16 cellular contexts compared by ENCODE assay signal in the genomic region with DNA sequence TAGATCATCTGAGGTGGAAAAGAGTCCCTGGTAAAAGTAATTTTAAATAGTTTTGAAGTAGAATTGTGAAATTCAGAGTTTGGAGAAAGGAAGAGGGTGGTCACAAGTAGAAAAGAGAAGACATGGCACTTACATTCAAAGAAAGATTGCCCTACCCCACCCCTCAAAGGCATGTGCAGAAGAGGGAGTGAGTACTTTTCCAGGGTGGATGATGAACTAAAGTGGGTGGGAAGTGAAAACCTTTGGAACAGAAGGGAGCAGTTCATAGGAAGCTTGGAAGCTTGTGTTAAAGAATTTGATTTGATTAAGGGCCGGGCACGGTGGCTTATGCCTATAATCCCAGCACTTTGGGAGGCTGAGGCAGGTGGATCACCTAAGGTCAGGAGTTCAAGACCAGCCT. TPM values are rescaled to one million over a fixed set of nuclear protein-coding genes. Genes with fewer than 3 reads are reported as not detected.
A peak's percentile ranks its signal among the peaks of the same experiment; 100 is the strongest.
DNase-seq lines count a peak whose midpoint lies in the region; ATAC-seq, FAIRE-seq and TF ChIP-seq lines count a peak whose summit lies in the region.
"Had no signal": no experiment of that assay in that cellular context is flagged by ENCODE, and none has a peak within 500 bp of the region (broad histone marks: within the 10 kb centered on the region; RNA-seq: fewer than 3 reads in every experiment).

No MANE protein-coding gene starts in this region.

- no peak overlapping the region for H3K27ac ChIP-seq in CD4-positive, alpha-beta memory T cell (ENCODE audit: low read depth, low read length)
- H3K27ac ChIP-seq in colonic mucosa, result peak overlapping the region; percentile 56
- H3K27ac ChIP-seq in naive thymus-derived CD4-positive, alpha-beta T cell (ENCODE audit: low read depth, low read length), result no peak overlapping the region
- H3K27ac ChIP-seq: ovary had no signal

- peaks cover 0 to 6% of the 10 kb centered on the region in 2 donors for H3K36me3 Mint-ChIP-seq in CD4-positive, alpha-beta memory T cell
- peaks cover 0 to 10% (median 5%) of the 10 kb centered on the region in 5 donors for H3K36me3 Mint-ChIP-seq in naive thymus-derived CD4-positive, alpha-beta T cell

- no peaks in the 10 kb centered on the region for H3K27me3 Mint-ChIP-seq in CD4-positive, alpha-beta memory T cell
- H3K27me3 Mint-ChIP-seq in naive thymus-derived CD4-positive, alpha-beta T cell, result no peaks in the 10 kb centered on the region
- H3K27me3 Mint-ChIP-seq: central memory CD8-positive, alpha-beta T cell had no signal

- no peaks in the 10 kb centered on the region for H3K27me3 ChIP-seq in CD4-positive, alpha-beta memory T cell (ENCODE audit: insufficient read depth, low read length)
- H3K27me3 ChIP-seq in colonic mucosa, result no peaks in the 10 kb centered on the region
- no peaks in the 10 kb centered on the region for H3K27me3 ChIP-seq in naive thymus-derived CD4-positive, alpha-beta T cell (ENCODE audit: control insufficient read depth in 2 of 2, insufficient read depth in 2 of 2, low read length in 2 of 2)
- H3K27me3 ChIP-seq: ovary had no signal

- TF ChIP-seq CTCF in colonic mucosa (IDR thresholded peaks at IDR 0.05), result no peak

- H3K4me3 Mint-ChIP-seq in CD4-positive, alpha-beta memory T cell, result peak overlapping the region in 4 of 8 donors; percentile 7 to 49 (median 38)
- H3K4me3 Mint-ChIP-seq in naive thymus-derived CD4-positive, alpha-beta T cell, result peak overlapping the region in 3 of 10 donors; percentile 42 to 59 (median 47)
- H3K4me3 Mint-ChIP-seq: central memory CD8-positive, alpha-beta T cell had no signal

- intact Hi-C loops in CD4-positive, alpha-beta memory T cell (cut with micrococcal nuclease), result loop anchor here (2.0 kb wide), 1 partner anchor 14 kb away; no protein-coding TSS in a partner anchor
- intact Hi-C loops in colonic mucosa (cut with DNase I), result no loop called here
- intact Hi-C loops in naive thymus-derived CD4-positive, alpha-beta T cell (cut with micrococcal nuclease), result no loop called here

- peak overlapping the region in 1 of 2 donors; percentile 9 for H3K9ac ChIP-seq in colonic mucosa (ENCODE audit: low read depth in 2 of 2, low read length in 2 of 2)

- peak overlapping the region; percentile 37 to 90 (median 80) for H3K27ac Mint-ChIP-seq in CD4-positive, alpha-beta memory T cell
- peak overlapping the region; percentile 5 to 91 (median 78) for H3K27ac Mint-ChIP-seq in naive thymus-derived CD4-positive, alpha-beta T cell

- CTCF ChIA-PET in CD4-positive, alpha-beta memory T cell (lab: Charles Lee; ENCODE audit: partially characterized antibody), result interaction anchor here (0.6 to 6.0 kb wide), 19 partner anchors 10 to 159 kb away, joined by 3 to 40 read pairs (median 5); a partner anchor contains a TSS
- CTCF ChIA-PET in naive thymus-derived CD4-positive, alpha-beta T cell (lab: Charles Lee), result interaction anchor here (0.8 to 3.6 kb wide), 10 partner anchors 10 to 159 kb away, joined by 3 to 22 read pairs (median 6); a partner anchor contains a TSS

- H3K4me1 Mint-ChIP-seq in CD4-positive, alpha-beta memory T cell, result peaks cover 26 to 55% (median 41%) of the 10 kb centered on the region in 4 donors
- peaks cover 32 to 65% (median 50%) of the 10 kb centered on the region in 7 donors for H3K4me1 Mint-ChIP-seq in naive thymus-derived CD4-positive, alpha-beta T cell

- peaks cover 0 to 1% (median 0%) of the 10 kb centered on the region in 8 donors for H3K9me3 Mint-ChIP-seq in CD4-positive, alpha-beta memory T cell
- no peaks in the 10 kb centered on the region for H3K9me3 Mint-ChIP-seq in naive thymus-derived CD4-positive, alpha-beta T cell
- H3K9me3 Mint-ChIP-seq: activated T-cell treated with anti-CD3 and anti-CD28 coated beads, Interleukin-2, amount 50 U/mL, for 4 hours; central memory CD8-positive, alpha-beta T cell had no signal

- H3K9me3 ChIP-seq in CD4-positive, alpha-beta memory T cell (ENCODE audit: control insufficient read depth in 1 of 2, low read length in 2 of 2), result no peaks in the 10 kb centered on the region
- H3K9me3 ChIP-seq in colonic mucosa, result no peaks in the 10 kb centered on the region
- no peaks in the 10 kb centered on the region for H3K9me3 ChIP-seq in naive thymus-derived CD4-positive, alpha-beta T cell (ENCODE audit: control insufficient read depth in 2 of 3, low read length in 3 of 3)
- H3K9me3 ChIP-seq: ovary had no signal

- H3K4me1 ChIP-seq in CD4-positive, alpha-beta memory T cell (ENCODE audit: insufficient read depth, low read length), result peaks cover 45% of the 10 kb centered on the region
- H3K4me1 ChIP-seq in colonic mucosa, result no peaks in the 10 kb centered on the region
- H3K4me1 ChIP-seq in naive thymus-derived CD4-positive, alpha-beta T cell (ENCODE audit: control insufficient read depth in 2 of 2, insufficient read depth in 2 of 2, low read length in 2 of 2), result peaks cover 10 to 19% of the 10 kb centered on the region in 2 donors

- no peak overlapping the region for H3K4me3 ChIP-seq in CD4-positive, alpha-beta memory T cell (ENCODE audit: low read length in 2 of 2)
- no peak overlapping the region for H3K4me3 ChIP-seq in colonic mucosa
- no peak overlapping the region for H3K4me3 ChIP-seq in naive thymus-derived CD4-positive, alpha-beta T cell (ENCODE audit: low read length)
- H3K4me3 ChIP-seq: ovary had no signal

- no peak for TF ChIP-seq POLR2A in H54 (IDR thresholded peaks at IDR 0.05; ENCODE audit: low read depth, low read length)

- POLR2A ChIA-PET in CD4-positive, alpha-beta memory T cell (lab: Charles Lee; ENCODE audit: partially characterized antibody), result interaction anchor here (0.9 to 5.4 kb wide), 6 partner anchors 22 to 159 kb away, joined by 3 to 53 read pairs (median 6); a partner anchor contains a TSS
- POLR2A ChIA-PET in naive thymus-derived CD4-positive, alpha-beta T cell (lab: Charles Lee), result interaction anchor here (0.6 to 2.2 kb wide), 8 partner anchors 9 to 85 kb away, joined by 3 to 18 read pairs (median 4); a partner anchor contains a TSS

- ATAC-seq in naive thymus-derived CD4-positive, alpha-beta T cell, result no peak
- no peak for ATAC-seq in GM19328 (IDR thresholded peaks at IDR 0.05; ENCODE audit: unreplicated experiment)
- no peak for ATAC-seq in HG03135 (IDR thresholded peaks at IDR 0.05; ENCODE audit: unreplicated experiment)

- H3K36me3 ChIP-seq in CD4-positive, alpha-beta memory T cell (ENCODE audit: insufficient read depth, low read length), result no peaks in the 10 kb centered on the region
- H3K36me3 ChIP-seq in colonic mucosa, result no peaks in the 10 kb centered on the region
- H3K36me3 ChIP-seq in naive thymus-derived CD4-positive, alpha-beta T cell (ENCODE audit: control insufficient read depth in 2 of 3, insufficient read depth in 3 of 3, low read length in 3 of 3), result no peaks in the 10 kb centered on the region
- H3K36me3 ChIP-seq: ovary had no signal

- DNase-seq in CD4-positive, alpha-beta memory T cell, result no peak
- DNase-seq in HT-29 (ENCODE audit: low spot score) (peak; percentile 56), colonic mucosa (peak; percentile 46), H54 (ENCODE audit: insufficient read length, low spot score) (no peak), DMS153 treated with DMSO at 0.1 percent for 48 hours (lab: John Stamatoyannopoulos, UW; ENCODE audit: unreplicated experiment) (no peak)
- DNase-seq in naive thymus-derived CD4-positive, alpha-beta T cell, result no peak
- DNase-seq: activated T-cell treated with anti-CD3 and anti-CD28 coated beads, Interleukin-2, amount 50 U/mL, for 4 hours; kidney; NCI-H2029 treated with DMSO at 0.1 percent for 48 hours; ovary; stimulated activated naive CD4-positive, alpha-beta T cell had no signal

- no peak for FAIRE-seq in H54 (lab: Jason Lieb, UNC)
- FAIRE-seq: GM19239, kidney had no signal

RNA-seq across cellular contexts. Expression of a gene that starts 23.6 kb away (rescaled TPM):
- 100 to 1,000 TPM; 109 to 112 TPM for total RNA-seq in CD4-positive, alpha-beta memory T cell
- polyA plus RNA-seq in CD4-positive, alpha-beta memory T cell, result 10 to 100 TPM; 14.5 to 23.6 TPM
- 88.5 and 104 TPM in 2 replicates for total RNA-seq in HT-29 (2014; rRNA removed; shearing (Covaris generic))
- 100 to 1,000 TPM; 159 to 192 TPM for total RNA-seq in colonic mucosa
- total RNA-seq in naive thymus-derived CD4-positive, alpha-beta T cell, result 100 to 1,000 TPM in 3 of 5 experiments, 10 to 100 TPM in 2; 71.5 to 117 (median 101) TPM
- 10 to 100 TPM; 17.4 to 21.0 TPM for polyA plus RNA-seq in naive thymus-derived CD4-positive, alpha-beta T cell

RNA-seq across cellular contexts. Expression of a gene that starts 56.0 kb away (rescaled TPM):
- 10 to 100 TPM; 23.2 to 27.8 TPM for total RNA-seq in CD4-positive, alpha-beta memory T cell
- 1 to 10 TPM; 1.2 to 2.7 TPM for polyA plus RNA-seq in CD4-positive, alpha-beta memory T cell
- 12.2 and 14.6 TPM in 2 replicates for total RNA-seq in HT-29 (2014; rRNA removed; shearing (Covaris generic))
- total RNA-seq in colonic mucosa, result 10 to 100 TPM in 1 of 2 donors, 1 to 10 TPM in 1; 9.3 to 18.8 TPM
- total RNA-seq in naive thymus-derived CD4-positive, alpha-beta T cell, result 10 to 100 TPM; 13.7 to 22.8 (median 18.2) TPM
- polyA plus RNA-seq in naive thymus-derived CD4-positive, alpha-beta T cell, result 1 to 10 TPM; 4.5 to 9.1 TPM

RNA-seq across cellular contexts. Expression of a gene that starts 58.4 kb away (rescaled TPM):
- not detected for total RNA-seq in CD4-positive, alpha-beta memory T cell
- polyA plus RNA-seq in CD4-positive, alpha-beta memory T cell, result not detected
- total RNA-seq in HT-29 (2014; rRNA removed; shearing (Covaris generic)), result not detected in 2 replicates
- total RNA-seq in colonic mucosa, result not detected
- under 1 TPM in 3 of 5 experiments, not detected in 2; 0.34 to 0.58 (median 0.54) TPM for total RNA-seq in naive thymus-derived CD4-positive, alpha-beta T cell
- not detected for polyA plus RNA-seq in naive thymus-derived CD4-positive, alpha-beta T cell
- total RNA-seq: fibroblast of villous mesenchyme had no signal
- polyA plus RNA-seq: ovary had no signal

Comparison
In these comparisons a context has a peak if more than half of its experiments do, and no peak if none do; other contexts are left out.
1. DNase-seq: peak in HT-29 (single experiment) and colonic mucosa (single experiment); none in CD4-positive, alpha-beta memory T cell (0 of 5), naive thymus-derived CD4-positive, alpha-beta T cell (0 of 9), H54 (single experiment) and DMS153 treated with DMSO at 0.1 percent for 48 hours (single experiment).